Comparison of ENCODE assay signal across 16 cellular contexts in the genomic region with DNA sequence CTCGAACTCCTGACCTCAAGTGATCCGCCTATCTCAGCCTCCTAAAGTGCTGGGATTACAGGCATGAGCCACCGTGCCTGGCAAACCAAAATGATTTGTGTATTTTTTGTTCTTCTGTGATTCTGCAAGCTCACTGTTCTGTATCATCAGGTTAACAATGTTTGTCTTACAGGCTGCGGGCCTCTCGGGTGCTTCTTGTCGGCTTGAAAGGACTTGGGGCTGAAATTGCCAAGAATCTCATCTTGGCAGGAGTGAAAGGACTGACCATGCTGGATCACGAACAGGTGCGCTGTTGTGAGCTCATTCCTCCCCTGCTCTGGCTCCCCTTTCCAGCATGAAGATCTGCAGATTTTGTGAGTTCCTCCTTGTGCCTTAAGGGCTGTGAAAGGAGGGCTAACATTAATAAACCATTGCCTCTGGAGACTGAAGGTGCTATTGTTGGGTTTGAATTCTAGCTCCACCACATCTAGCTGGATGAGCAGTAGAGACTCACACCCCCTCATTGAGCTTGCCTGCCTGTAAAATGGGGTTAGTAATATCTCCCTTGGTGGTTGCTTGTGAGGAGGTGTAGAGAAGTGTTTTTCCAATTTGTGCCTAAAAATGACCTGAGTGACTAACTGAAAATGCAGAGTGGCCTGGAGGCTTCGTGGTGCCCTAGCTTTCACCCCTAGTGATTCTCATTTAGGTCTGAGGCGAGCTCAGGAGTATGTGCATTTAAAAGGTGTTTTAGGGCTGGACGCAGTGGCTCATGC. TPM values are rescaled to one million over a fixed set of nuclear protein-coding genes. Genes with fewer than 3 reads are reported as not detected.
A peak's percentile ranks its signal among the peaks of the same experiment; 100 is the strongest.
DNase-seq lines count a peak whose midpoint lies in the region; ATAC-seq and TF ChIP-seq lines count a peak whose summit lies in the region.
"Had no signal": no experiment of that assay in that cellular context is flagged by ENCODE, and none has a peak within 500 bp of the region (broad histone marks: within the 10 kb centered on the region; RNA-seq: fewer than 3 reads in every experiment).

No MANE protein-coding gene starts in this region.

- peaks cover 30% of the 10 kb centered on the region for H3K4me1 Mint-ChIP-seq in HFFc6 (ENCODE audit: low read depth)
- peaks cover 56% of the 10 kb centered on the region for H3K4me1 Mint-ChIP-seq in activated CD8-positive, alpha-beta T cell treated with anti-CD3 and anti-CD28 coated beads, Interleukin-2, amount 10 ng/mL, durations not matched to agents 7 days and 5 days (ENCODE audit: low read depth)

- TF ChIP-seq CTCF in HFFc6 (IDR thresholded peaks at IDR 0.05) (no peak), lower lobe of right lung (IDR thresholded peaks at IDR 0.05) (no peak)

- intact Hi-C loops in lower lobe of right lung (cut with DNase I) (no loop called here), cardiac septum (cut with DNase I) (no loop called here)

- no peaks in the 10 kb centered on the region; the same call in 1 of the 2 replicates for H3K27me3 Mint-ChIP-seq in HFFc6 (ENCODE audit: insufficient read depth)
- H3K27me3 Mint-ChIP-seq in activated CD8-positive, alpha-beta T cell treated with anti-CD3 and anti-CD28 coated beads, Interleukin-2, amount 10 ng/mL, durations not matched to agents 7 days and 5 days (ENCODE audit: low read depth): no peaks in the 10 kb centered on the region
- H3K27me3 Mint-ChIP-seq: stimulated activated naive B cell treated with anti-CD40 and anti-IgM and Interleukin-4, amounts not matched to agents 10 μg/mL and 1 μg/mL and 100 μg/mL, for 72 hours had no signal

- H3K4me1 ChIP-seq in lower lobe of right lung: no peaks in the 10 kb centered on the region
- H3K4me1 ChIP-seq: right lobe of liver had no signal

- no peak for ATAC-seq in activated CD8-positive, alpha-beta T cell treated with anti-CD3 and anti-CD28 coated beads, Interleukin-2, amount 10 ng/mL, durations not matched to agents 7 days and 5 days
- ATAC-seq in lower lobe of right lung: peak; percentile 68 to 74
- ATAC-seq in stimulated activated naive CD8-positive, alpha-beta T cell treated with anti-CD3 and anti-CD28 coated beads, Interleukin-15, Interleukin-2, amounts not matched to agents 100 U/mL and 50 U/mL, for 24 hours: peak; percentile 53
- no peak for ATAC-seq in GM18870 (IDR thresholded peaks at IDR 0.05; ENCODE audit: unreplicated experiment)
- ATAC-seq in HG02798 (IDR thresholded peaks at IDR 0.05; ENCODE audit: poor library complexity, unreplicated experiment): no peak
- ATAC-seq: right lobe of liver; stimulated activated naive B cell treated with anti-CD40 and anti-IgM and Interleukin-4, amounts not matched to agents 10 μg/mL and 1 μg/mL and 100 μg/mL, for 72 hours had no signal

- peaks cover 50% of the 10 kb centered on the region for H3K36me3 ChIP-seq in lower lobe of right lung

- no peaks in the 10 kb centered on the region for H3K27me3 ChIP-seq in lower lobe of right lung (ENCODE audit: low read depth)
- H3K27me3 ChIP-seq: neutrophil, right lobe of liver had no signal

- POLR2A ChIA-PET in activated CD8-positive, alpha-beta T cell treated with anti-CD3 and anti-CD28 coated beads, Interleukin-2, amount 10 ng/mL, durations not matched to agents 7 days and 5 days (lab: Charles Lee): interaction anchor here (1.0 to 1.2 kb wide), 2 partner anchors 13 to 75 kb away, joined by 3 to 5 read pairs; partner anchors contain the start of gene SAE1

- peaks cover 42% of the 10 kb centered on the region for H3K36me3 Mint-ChIP-seq in HFFc6 (ENCODE audit: low read depth)
- peaks cover 63% of the 10 kb centered on the region for H3K36me3 Mint-ChIP-seq in activated CD8-positive, alpha-beta T cell treated with anti-CD3 and anti-CD28 coated beads, Interleukin-2, amount 10 ng/mL, durations not matched to agents 7 days and 5 days (ENCODE audit: low read depth)

- H3K4me3 ChIP-seq in lower lobe of right lung: no peak overlapping the region
- H3K4me3 ChIP-seq: right lobe of liver had no signal

- H3K4me3 Mint-ChIP-seq in HFFc6: no peak overlapping the region
- no peak overlapping the region for H3K4me3 Mint-ChIP-seq in activated CD8-positive, alpha-beta T cell treated with anti-CD3 and anti-CD28 coated beads, Interleukin-2, amount 10 ng/mL, durations not matched to agents 7 days and 5 days
- H3K4me3 Mint-ChIP-seq: stimulated activated naive B cell treated with anti-CD40 and anti-IgM and Interleukin-4, amounts not matched to agents 10 μg/mL and 1 μg/mL and 100 μg/mL, for 72 hours had no signal

- no peaks in the 10 kb centered on the region for H3K9me3 ChIP-seq in lower lobe of right lung
- H3K9me3 ChIP-seq: neutrophil, right lobe of liver had no signal

- CTCF ChIA-PET in activated CD8-positive, alpha-beta T cell treated with anti-CD3 and anti-CD28 coated beads, Interleukin-2, amount 10 ng/mL, durations not matched to agents 7 days and 5 days (lab: Charles Lee): interaction anchor here (0.7 to 4.5 kb wide), 7 partner anchors 15 to 107 kb away, joined by 3 to 41 read pairs (median 5); no protein-coding TSS in a partner anchor

- no peaks in the 10 kb centered on the region for H3K9me3 Mint-ChIP-seq in HFFc6
- no peaks in the 10 kb centered on the region for H3K9me3 Mint-ChIP-seq in activated CD8-positive, alpha-beta T cell treated with anti-CD3 and anti-CD28 coated beads, Interleukin-2, amount 10 ng/mL, durations not matched to agents 7 days and 5 days (ENCODE audit: insufficient read depth)
- H3K9me3 Mint-ChIP-seq: stimulated activated naive B cell treated with anti-CD40 and anti-IgM and Interleukin-4, amounts not matched to agents 10 μg/mL and 1 μg/mL and 100 μg/mL, for 72 hours had no signal

- DNase-seq in HFFc6: no peak
- no peak for DNase-seq in activated CD8-positive, alpha-beta T cell treated with anti-CD3 and anti-CD28 coated beads, Interleukin-2, amount 10 ng/mL, durations not matched to agents 7 days and 5 days
- no peak for DNase-seq in lower lobe of right lung
- no peak for DNase-seq in stimulated activated naive CD8-positive, alpha-beta T cell treated with anti-CD3 and anti-CD28 coated beads, Interleukin-15, Interleukin-2, amounts not matched to agents 100 U/mL and 50 U/mL, for 24 hours
- no peak for DNase-seq in cardiac septum (ENCODE audit: low spot score)
- DNase-seq: activated CD4-positive, alpha-beta T cell treated with anti-CD3 and anti-CD28 coated beads for 1 hour; activated effector memory CD4-positive, alpha-beta T cell treated with anti-CD3 and anti-CD28 coated beads, Interleukin-2, amount 50 U/mL, for 16 hours; C1 segment of cervical spinal cord; DND-41; GOT3; right lobe of liver; stimulated activated naive B cell treated with anti-CD40 and anti-IgM and Interleukin-4, amounts not matched to agents 10 μg/mL and 1 μg/mL and 100 μg/mL, for 72 hours had no signal

- H3K27ac ChIP-seq in lower lobe of right lung: no peak overlapping the region
- H3K27ac ChIP-seq: neutrophil, right lobe of liver, RWPE1 had no signal

- peak overlapping the region; percentile 9; the same call in 1 of the 2 replicates for H3K27ac Mint-ChIP-seq in HFFc6
- peak overlapping the region; percentile 26 for H3K27ac Mint-ChIP-seq in activated CD8-positive, alpha-beta T cell treated with anti-CD3 and anti-CD28 coated beads, Interleukin-2, amount 10 ng/mL, durations not matched to agents 7 days and 5 days
- H3K27ac Mint-ChIP-seq: stimulated activated naive B cell treated with anti-CD40 and anti-IgM and Interleukin-4, amounts not matched to agents 10 μg/mL and 1 μg/mL and 100 μg/mL, for 72 hours had no signal

RNA-seq across cellular contexts. Expression of gene SAE1, which starts 12.9 kb away (rescaled TPM):
- total RNA-seq in HFFc6 (2021; fragmentation: NEBNext Ultra II Directional; extraction: Animal tissue kit (Norgen Biotek cat#: 25700)): 100 to 1,000 TPM; 158 to 181 (median 175) TPM
- 100 to 1,000 TPM; 165 to 175 TPM for total RNA-seq in activated CD8-positive, alpha-beta T cell treated with anti-CD3 and anti-CD28 coated beads, Interleukin-2, amount 10 ng/mL, durations not matched to agents 7 days and 5 days
- total RNA-seq in lower lobe of right lung: 49.9 TPM
- 45.0 TPM for total RNA-seq in cardiac septum

RNA-seq across cellular contexts. Expression of gene ZC3H4, which starts 29.9 kb away (rescaled TPM):
- 10 to 100 TPM; 43.9 to 66.1 (median 55.2) TPM for total RNA-seq in HFFc6 (2021; fragmentation: NEBNext Ultra II Directional; extraction: Animal tissue kit (Norgen Biotek cat#: 25700))
- 100 to 1,000 TPM; 102 TPM for total RNA-seq in activated CD8-positive, alpha-beta T cell treated with anti-CD3 and anti-CD28 coated beads, Interleukin-2, amount 10 ng/mL, durations not matched to agents 7 days and 5 days
- 49.3 TPM for total RNA-seq in lower lobe of right lung
- total RNA-seq in cardiac septum: 28.1 TPM

Comparison
In these comparisons a context has a peak if more than half of its experiments do, and no peak if none do; other contexts are left out.
1. ATAC-seq: peak in lower lobe of right lung (2 of 2) and stimulated activated naive CD8-positive, alpha-beta T cell treated with anti-CD3 and anti-CD28 coated beads, Interleukin-15, Interleukin-2, amounts not matched to agents 100 U/mL and 50 U/mL, for 24 hours (single experiment); none in activated CD8-positive, alpha-beta T cell treated with anti-CD3 and anti-CD28 coated beads, Interleukin-2, amount 10 ng/mL, durations not matched to agents 7 days and 5 days (single experiment), GM18870 (single experiment) and HG02798 (single experiment).